10 cellular contexts compared by ENCODE assay signal in genomic region chr12:130715150-130715995, GRCh38.
DNase-seq lines count a peak whose midpoint lies in the region; ATAC-seq and TF ChIP-seq lines count a peak whose summit lies in the region.
"Had no signal": no experiment of that assay in that cellular context is flagged by ENCODE, and none has a peak within 500 bp of the region (broad histone marks: within the 10 kb centered on the region; RNA-seq: fewer than 3 reads in every experiment).

No MANE protein-coding gene starts in this region.

- H3K4me1 Mint-ChIP-seq in stimulated activated naive CD8-positive, alpha-beta T cell treated with anti-CD3 and anti-CD28 coated beads, Interleukin-15, amount 100 ng/mL, for 72 hours: peaks cover 29% of the 10 kb centered on the region
- H3K4me1 Mint-ChIP-seq in nephron progenitor cell: peaks cover 43% of the 10 kb centered on the region

- no peak for ATAC-seq in stimulated activated naive CD8-positive, alpha-beta T cell treated with anti-CD3 and anti-CD28 coated beads, Interleukin-15, amount 100 ng/mL, for 72 hours
- no peak for ATAC-seq in stimulated activated naive CD8-positive, alpha-beta T cell treated with anti-CD3 and anti-CD28 coated beads, Interleukin-15, Interleukin-2, amounts not matched to agents 100 U/mL and 50 U/mL, for 24 hours
- ATAC-seq in GM21515 (IDR thresholded peaks at IDR 0.05; ENCODE audit: unreplicated experiment) (no peak), HG03159 (IDR thresholded peaks at IDR 0.05; ENCODE audit: unreplicated experiment) (no peak), GM18858 (IDR thresholded peaks at IDR 0.05; ENCODE audit: unreplicated experiment) (no peak), GM21717 (IDR thresholded peaks at IDR 0.05; ENCODE audit: unreplicated experiment) (no peak)

- no peaks in the 10 kb centered on the region for H3K27me3 ChIP-seq in endocrine pancreas (ENCODE audit: control insufficient read depth, insufficient read depth, low read length)

- H3K27me3 Mint-ChIP-seq in stimulated activated naive CD8-positive, alpha-beta T cell treated with anti-CD3 and anti-CD28 coated beads, Interleukin-15, amount 100 ng/mL, for 72 hours: peaks cover 83% of the 10 kb centered on the region
- peaks cover 52% of the 10 kb centered on the region for H3K27me3 Mint-ChIP-seq in nephron progenitor cell (ENCODE audit: low read depth, poor library complexity)

- peaks cover 11% of the 10 kb centered on the region for H3K4me1 ChIP-seq in endocrine pancreas (ENCODE audit: control insufficient read depth, insufficient read depth, low read length)

- peak overlapping the region in 1 of 2 donors; percentile 66 for H3K27ac Mint-ChIP-seq in stimulated activated naive CD8-positive, alpha-beta T cell treated with anti-CD3 and anti-CD28 coated beads, Interleukin-15, amount 100 ng/mL, for 72 hours
- no peak overlapping the region for H3K27ac Mint-ChIP-seq in nephron progenitor cell
- H3K27ac Mint-ChIP-seq: activated B cell treated with CpG ODN at 0.5 μM for 24 hours; CD4-positive, CD25-positive, alpha-beta regulatory T cell had no signal

- H3K36me3 Mint-ChIP-seq in nephron progenitor cell (ENCODE audit: low read depth): no peaks in the 10 kb centered on the region
- H3K36me3 Mint-ChIP-seq: CD4-positive, CD25-positive, alpha-beta regulatory T cell had no signal

- H3K36me3 ChIP-seq in endocrine pancreas (ENCODE audit: control insufficient read depth, insufficient read depth, low read length): no peaks in the 10 kb centered on the region

- H3K9me3 Mint-ChIP-seq in stimulated activated naive CD8-positive, alpha-beta T cell treated with anti-CD3 and anti-CD28 coated beads, Interleukin-15, amount 100 ng/mL, for 72 hours: peaks cover 0 to 4% of the 10 kb centered on the region in 2 donors
- H3K9me3 Mint-ChIP-seq in nephron progenitor cell: no peaks in the 10 kb centered on the region

- peak overlapping the region; percentile 85 for H3K9ac ChIP-seq in endocrine pancreas (ENCODE audit: control insufficient read depth, insufficient read depth, low read length)

- TF ChIP-seq CTCF in nephron progenitor cell (IDR thresholded peaks at IDR 0.05): no peak

- H3K4me3 ChIP-seq in endocrine pancreas (ENCODE audit: control insufficient read depth, insufficient read depth, low read length): peak overlapping the region; percentile 38

- no peaks in the 10 kb centered on the region for H3K9me3 ChIP-seq in endocrine pancreas (ENCODE audit: control insufficient read depth, low read length)

- no peak for DNase-seq in stimulated activated naive CD8-positive, alpha-beta T cell treated with anti-CD3 and anti-CD28 coated beads, Interleukin-15, amount 100 ng/mL, for 72 hours
- no peak for DNase-seq in stimulated activated naive CD8-positive, alpha-beta T cell treated with anti-CD3 and anti-CD28 coated beads, Interleukin-15, Interleukin-2, amounts not matched to agents 100 U/mL and 50 U/mL, for 24 hours
- peak; percentile 49 for DNase-seq in nephron progenitor cell
- DNase-seq: activated B cell treated with CpG ODN at 0.5 μM for 24 hours; CD4-positive, CD25-positive, alpha-beta regulatory T cell had no signal

- peak overlapping the region; percentile 22 to 67 for H3K4me3 Mint-ChIP-seq in stimulated activated naive CD8-positive, alpha-beta T cell treated with anti-CD3 and anti-CD28 coated beads, Interleukin-15, amount 100 ng/mL, for 72 hours
- peak overlapping the region; percentile 92 for H3K4me3 Mint-ChIP-seq in nephron progenitor cell
- H3K4me3 Mint-ChIP-seq: activated B cell treated with CpG ODN at 0.5 μM for 24 hours had no signal
